Comparison of ENCODE assay signal across 35 cellular contexts in genomic region chr2:129058981-129059380, GRCh38.
DNase-seq lines count a peak whose midpoint lies in the region; ATAC-seq, FAIRE-seq and TF ChIP-seq lines count a peak whose summit lies in the region.
"Had no signal": no experiment of that assay in that cellular context is flagged by ENCODE, and none has a peak within 500 bp of the region (broad histone marks: within the 10 kb centered on the region; RNA-seq: fewer than 3 reads in every experiment).

No MANE protein-coding gene starts in this region.

- H3K27me3 ChIP-seq in pancreas, result no peaks in the 10 kb centered on the region
- H3K27me3 ChIP-seq: breast epithelium, MG63, SJCRH30 had no signal

- DNase-seq in NCI-H1092 treated with DMSO at 0.1 percent for 48 hours (lab: John Stamatoyannopoulos, UW), result peak; percentile 47
- DNase-seq in NCI-H748 (lab: John Stamatoyannopoulos, UW; ENCODE audit: unreplicated experiment), result peak; percentile 88
- DNase-seq in pancreas, result no peak
- no peak for DNase-seq in HT-29 (ENCODE audit: low spot score)
- no peak for DNase-seq in activated naive CD8-positive, alpha-beta T cell treated with anti-CD3 and anti-CD28 coated beads for 36 hours
- no peak for DNase-seq in HTR-8/SVneo (ENCODE audit: insufficient read length, low spot score)
- no peak for DNase-seq in activated CD4-positive, alpha-beta memory T cell treated with anti-CD3 and anti-CD28 coated beads, Interleukin-2, amount 10 ng/mL, durations not matched to agents 7 days and 5 days
- DNase-seq: activated CD4-positive, alpha-beta T cell treated with anti-CD3 and anti-CD28 coated beads for 4 hours; activated CD8-positive, alpha-beta memory T cell treated with anti-CD3 and anti-CD28 coated beads for 24 hours; activated naive CD4-positive, alpha-beta T cell treated with anti-CD3 and anti-CD28 coated beads, Interleukin-2, amount 50 U/mL, for 16 hours; activated T-cell treated with anti-CD3 and anti-CD28 coated beads for 4 hours; AML-193; amniotic stem cell; CD4-positive, alpha-beta T cell; DMS 273 treated with DMSO at 0.1 percent for 48 hours; hippocampal formation; MG63; NCI-H1694; NCI-H2171 treated with DMSO at 0.1 percent for 48 hours; NCI-H526 treated with DMSO at 0.1 percent for 48 hours; occipital lobe; SJCRH30; stimulated activated CD4-positive, alpha-beta T cell treated with anti-CD3 and anti-CD28 coated beads, Interleukin-15, amount 100 ng/mL, for 24 hours; stimulated activated CD4-positive, alpha-beta T cell treated with anti-CD3 and anti-CD28 coated beads, Interleukin-4, amount 100 ng/mL, for 4 hours; T-helper 9 cell; WERI-Rb-1 had no signal

- no peak overlapping the region for H3K27ac Mint-ChIP-seq in activated naive CD8-positive, alpha-beta T cell treated with anti-CD3 and anti-CD28 coated beads for 36 hours
- no peak overlapping the region for H3K27ac Mint-ChIP-seq in activated CD4-positive, alpha-beta memory T cell treated with anti-CD3 and anti-CD28 coated beads, Interleukin-2, amount 10 ng/mL, durations not matched to agents 7 days and 5 days
- H3K27ac Mint-ChIP-seq: activated T-helper 2 cell treated with anti-CD3 and anti-CD28 coated beads, Interferon-gamma antibody, Interleukin-2, Interleukin-4, amounts not matched to agents 10 μg/mL and 5 μg/mL and 100 μg/mL, durations not matched to agents 14 hours and 24 hours and 36 hours; CD4-positive, alpha-beta T cell; natural killer cell treated with Interleukin-12 subunit alpha and Interleukin-12 subunit beta and Interleukin-15 and Interleukin-18, amount 100 ng/mL, for 72 hours had no signal

- no peaks in the 10 kb centered on the region for H3K36me3 ChIP-seq in pancreas
- H3K36me3 ChIP-seq: breast epithelium, MG63, SJCRH30, WERI-Rb-1 had no signal

- H3K27me3 Mint-ChIP-seq in activated naive CD8-positive, alpha-beta T cell treated with anti-CD3 and anti-CD28 coated beads for 36 hours, result no peaks in the 10 kb centered on the region
- H3K27me3 Mint-ChIP-seq in activated CD4-positive, alpha-beta memory T cell treated with anti-CD3 and anti-CD28 coated beads, Interleukin-2, amount 10 ng/mL, durations not matched to agents 7 days and 5 days, result no peaks in the 10 kb centered on the region
- H3K27me3 Mint-ChIP-seq: CD4-positive, alpha-beta T cell; natural killer cell treated with Interleukin-12 subunit alpha and Interleukin-12 subunit beta and Interleukin-15 and Interleukin-18, amount 100 ng/mL, for 72 hours had no signal

- H3K4me3 Mint-ChIP-seq in activated naive CD8-positive, alpha-beta T cell treated with anti-CD3 and anti-CD28 coated beads for 36 hours, result no peak overlapping the region
- H3K4me3 Mint-ChIP-seq in activated CD4-positive, alpha-beta memory T cell treated with anti-CD3 and anti-CD28 coated beads, Interleukin-2, amount 10 ng/mL, durations not matched to agents 7 days and 5 days, result no peak overlapping the region
- H3K4me3 Mint-ChIP-seq: CD4-positive, alpha-beta T cell; natural killer cell treated with Interleukin-12 subunit alpha and Interleukin-12 subunit beta and Interleukin-15 and Interleukin-18, amount 100 ng/mL, for 72 hours had no signal

- no peaks in the 10 kb centered on the region for H3K9me3 ChIP-seq in pancreas
- H3K9me3 ChIP-seq: A549, breast epithelium, MG63, SJCRH30 had no signal

- peak in 3 of 4 donors; percentile 32 to 76 (median 36) for ATAC-seq in pancreas
- ATAC-seq: A549; GM12878; natural killer cell treated with Interleukin-12 subunit alpha and Interleukin-12 subunit beta and Interleukin-15 and Interleukin-18, amount 100 ng/mL, for 72 hours; Panc1 had no signal

- no peak overlapping the region for H3K4me3 ChIP-seq in pancreas
- H3K4me3 ChIP-seq: A549, breast epithelium, GM12878, lung, MG63, SJCRH30 had no signal

- no peaks in the 10 kb centered on the region for H3K36me3 Mint-ChIP-seq in activated naive CD8-positive, alpha-beta T cell treated with anti-CD3 and anti-CD28 coated beads for 36 hours
- H3K36me3 Mint-ChIP-seq in activated CD4-positive, alpha-beta memory T cell treated with anti-CD3 and anti-CD28 coated beads, Interleukin-2, amount 10 ng/mL, durations not matched to agents 7 days and 5 days (ENCODE audit: low read depth), result no peaks in the 10 kb centered on the region
- H3K36me3 Mint-ChIP-seq: natural killer cell treated with Interleukin-12 subunit alpha and Interleukin-12 subunit beta and Interleukin-15 and Interleukin-18, amount 100 ng/mL, for 72 hours had no signal

- intact Hi-C loops in pancreas (cut with DNase I), result no loop called here

- H3K27ac ChIP-seq in 22Rv1 (peak overlapping the region; percentile 27; the same call in 1 of the 2 replicates), pancreas (peak overlapping the region in 1 of 4 donors; percentile 28)
- H3K27ac ChIP-seq: A549, SJCRH30, WERI-Rb-1 had no signal

- CTCF ChIA-PET in activated CD4-positive, alpha-beta memory T cell treated with anti-CD3 and anti-CD28 coated beads, Interleukin-2, amount 10 ng/mL, durations not matched to agents 7 days and 5 days (lab: Charles Lee), result no interaction called here

- no peaks in the 10 kb centered on the region for H3K4me1 ChIP-seq in pancreas
- H3K4me1 ChIP-seq: A549, SJCRH30 had no signal

- POLR2A ChIA-PET in activated CD4-positive, alpha-beta memory T cell treated with anti-CD3 and anti-CD28 coated beads, Interleukin-2, amount 10 ng/mL, durations not matched to agents 7 days and 5 days (lab: Charles Lee), result no interaction called here

- FAIRE-seq in pancreas (lab: Jason Lieb, UNC), result no peak
- FAIRE-seq in HTR-8/SVneo (lab: Jason Lieb, UNC), result no peak
- FAIRE-seq: A549, endothelial cell of umbilical vein, GM12878 had no signal

- no peaks in the 10 kb centered on the region for H3K4me1 Mint-ChIP-seq in activated naive CD8-positive, alpha-beta T cell treated with anti-CD3 and anti-CD28 coated beads for 36 hours
- no peaks in the 10 kb centered on the region for H3K4me1 Mint-ChIP-seq in activated CD4-positive, alpha-beta memory T cell treated with anti-CD3 and anti-CD28 coated beads, Interleukin-2, amount 10 ng/mL, durations not matched to agents 7 days and 5 days

- 59 to 61% methylated on average over 5 of the region's 5 CpGs for WGBS in pancreas, 2 donors

- no peaks in the 10 kb centered on the region for H3K9me3 Mint-ChIP-seq in activated naive CD8-positive, alpha-beta T cell treated with anti-CD3 and anti-CD28 coated beads for 36 hours
- no peaks in the 10 kb centered on the region for H3K9me3 Mint-ChIP-seq in activated CD4-positive, alpha-beta memory T cell treated with anti-CD3 and anti-CD28 coated beads, Interleukin-2, amount 10 ng/mL, durations not matched to agents 7 days and 5 days
- H3K9me3 Mint-ChIP-seq: activated T-helper 2 cell treated with anti-CD3 and anti-CD28 coated beads, Interferon-gamma antibody, Interleukin-2, Interleukin-4, amounts not matched to agents 10 μg/mL and 5 μg/mL and 100 μg/mL, durations not matched to agents 14 hours and 24 hours and 36 hours; CD4-positive, alpha-beta T cell; natural killer cell treated with Interleukin-12 subunit alpha and Interleukin-12 subunit beta and Interleukin-15 and Interleukin-18, amount 100 ng/mL, for 72 hours had no signal

- no peak for TF ChIP-seq CTCF in 22Rv1 (IDR thresholded peaks at IDR 0.05)
- no peak for TF ChIP-seq CTCF in pancreas (IDR thresholded peaks at IDR 0.05)

Comparison
In these comparisons a context has a peak if more than half of its experiments do, and no peak if none do; other contexts are left out.
1. DNase-seq: peak in NCI-H1092 treated with DMSO at 0.1 percent for 48 hours (single experiment) and NCI-H748 (single experiment); none in pancreas (0 of 6), HT-29 (single experiment), activated naive CD8-positive, alpha-beta T cell treated with anti-CD3 and anti-CD28 coated beads for 36 hours (single experiment), HTR-8/SVneo (single experiment) and activated CD4-positive, alpha-beta memory T cell treated with anti-CD3 and anti-CD28 coated beads, Interleukin-2, amount 10 ng/mL, durations not matched to agents 7 days and 5 days (single experiment).